Comparison of ENCODE assay signal across 35 cellular contexts in the genomic region with DNA sequence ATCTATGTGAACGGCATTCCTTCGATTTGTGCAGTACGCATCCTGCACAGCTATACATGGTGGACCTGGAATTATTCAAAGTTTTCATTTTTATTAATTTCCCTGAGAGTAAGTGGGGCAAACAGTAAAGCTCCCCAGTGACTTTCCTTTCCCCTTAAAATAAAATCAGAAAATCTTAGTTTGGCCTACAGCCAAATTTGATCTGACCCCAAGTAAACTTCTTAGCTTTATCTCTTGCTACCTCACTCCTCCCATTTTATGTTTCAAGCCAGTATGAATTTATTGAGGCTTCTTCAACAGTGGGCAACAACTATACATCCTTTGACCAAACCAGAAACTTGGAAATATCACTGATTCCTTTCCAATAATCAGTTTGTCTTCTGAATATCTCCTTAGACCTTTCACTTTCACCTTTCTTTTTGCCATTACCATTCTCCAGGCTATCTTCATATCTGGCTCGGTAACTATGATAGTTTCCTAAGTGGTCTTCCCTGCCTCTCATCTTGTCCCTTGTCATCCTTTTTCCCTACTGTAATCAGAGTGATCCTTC. TPM values are rescaled to one million over a fixed set of nuclear protein-coding genes. Genes with fewer than 3 reads are reported as not detected.
"Had no signal": no experiment of that assay in that cellular context is flagged by ENCODE, and none has a peak within 500 bp of the region (broad histone marks: within the 10 kb centered on the region; RNA-seq: fewer than 3 reads in every experiment).

No MANE protein-coding gene starts in this region.

- H3K9me3 ChIP-seq: left lung, lower lobe of right lung, pancreas, prostate gland, suprapubic skin, thoracic aorta, tibial artery, upper lobe of right lung had no signal

- H3K4me3 ChIP-seq: left lung, lower lobe of right lung, pancreas, prostate gland, skin epidermis, suprapubic skin, thoracic aorta, tibial artery, upper lobe of right lung had no signal

- H3K9me3 Mint-ChIP-seq: immature natural killer cell; naive thymus-derived CD8-positive, alpha-beta T cell; nephron; neural crest cell; stimulated activated effector memory CD8-positive, alpha-beta T cell treated with anti-CD3 and anti-CD28 coated beads, Interleukin-12 subunit alpha, Interleukin-12 subunit beta, amount 100 ng/mL, for 72 hours; stimulated activated naive CD8-positive, alpha-beta T cell treated with anti-CD3 and anti-CD28 coated beads, Interleukin-15, Interleukin-2, amounts not matched to agents 100 ng/mL and 50 ng/mL, for 24 hours had no signal

- ATAC-seq: left colon; left lung; lower lobe of right lung; naive thymus-derived CD8-positive, alpha-beta T cell; pancreas; right cardiac atrium; sciatic nerve; stimulated activated effector memory CD8-positive, alpha-beta T cell treated with anti-CD3 and anti-CD28 coated beads, Interleukin-12 subunit alpha, Interleukin-12 subunit beta, amount 100 ng/mL, for 72 hours; upper lobe of right lung had no signal

- H3K27ac Mint-ChIP-seq: immature natural killer cell; naive thymus-derived CD8-positive, alpha-beta T cell; nephron; stimulated activated effector memory CD8-positive, alpha-beta T cell treated with anti-CD3 and anti-CD28 coated beads, Interleukin-12 subunit alpha, Interleukin-12 subunit beta, amount 100 ng/mL, for 72 hours; stimulated activated naive CD8-positive, alpha-beta T cell treated with anti-CD3 and anti-CD28 coated beads, Interleukin-15, Interleukin-2, amounts not matched to agents 100 ng/mL and 50 ng/mL, for 24 hours had no signal

- FAIRE-seq: islet of Langerhans, kidney, pancreas, urothelium cell line had no signal

- H3K36me3 ChIP-seq: left lung, lower lobe of right lung, pancreas, prostate gland, suprapubic skin, thoracic aorta, tibial artery, upper lobe of right lung had no signal

- H3K27me3 ChIP-seq: left lung, pancreas, upper lobe of right lung had no signal

- H3K4me1 ChIP-seq: left lung, lower lobe of right lung, pancreas, prostate gland, suprapubic skin, tibial artery, upper lobe of right lung had no signal

- H3K36me3 Mint-ChIP-seq: immature natural killer cell; naive thymus-derived CD8-positive, alpha-beta T cell; stimulated activated effector memory CD8-positive, alpha-beta T cell treated with anti-CD3 and anti-CD28 coated beads, Interleukin-12 subunit alpha, Interleukin-12 subunit beta, amount 100 ng/mL, for 72 hours had no signal

- DNase-seq: hypothalamus; immature natural killer cell; kidney; left colon; left lung; lower lobe of right lung; mammary epithelial cell; mesenchymal stem cell; naive thymus-derived CD8-positive, alpha-beta T cell; nucleus accumbens; pancreas; posterior cingulate gyrus; retina; right cardiac atrium; stimulated activated CD4-positive, alpha-beta T cell treated with anti-CD3 and anti-CD28 coated beads, Interleukin-12 subunit alpha, Interleukin-12 subunit beta, amount 100 ng/mL, for 4 hours; stimulated activated CD4-positive, alpha-beta T cell treated with anti-CD3 and anti-CD28 coated beads, Interleukin-15, amount 100 ng/mL, for 24 hours; stimulated activated CD4-positive, alpha-beta T cell treated with anti-CD3 and anti-CD28 coated beads, Interleukin-2, amount 100 ng/mL, for 24 hours; stimulated activated CD4-positive, alpha-beta T cell treated with anti-CD3 and anti-CD28 coated beads, Interleukin-4, amount 100 ng/mL, for 1 hour; stimulated activated naive CD4-positive, alpha-beta T cell; tibial artery; trophoblast cell; upper lobe of right lung had no signal

- H3K4me1 Mint-ChIP-seq: immature natural killer cell, nephron, neural crest cell had no signal

- H3K27ac ChIP-seq: left lung, lower lobe of right lung, pancreas, prostate gland, skin epidermis, suprapubic skin, thoracic aorta, tibial artery, upper lobe of right lung had no signal

- H3K4me3 Mint-ChIP-seq: immature natural killer cell; naive thymus-derived CD8-positive, alpha-beta T cell; nephron; neural crest cell; stimulated activated effector memory CD8-positive, alpha-beta T cell treated with anti-CD3 and anti-CD28 coated beads, Interleukin-12 subunit alpha, Interleukin-12 subunit beta, amount 100 ng/mL, for 72 hours; stimulated activated naive CD8-positive, alpha-beta T cell treated with anti-CD3 and anti-CD28 coated beads, Interleukin-15, Interleukin-2, amounts not matched to agents 100 ng/mL and 50 ng/mL, for 24 hours had no signal

RNA-seq across cellular contexts. Expression of gene SPAG6, which starts 11.1 kb away (rescaled TPM):
- total RNA-seq: left colon; mammary epithelial cell; naive thymus-derived CD8-positive, alpha-beta T cell; osteoblast; thoracic aorta; upper lobe of right lung had no signal
- polyA plus RNA-seq: immature natural killer cell; liver; mammary epithelial cell; naive thymus-derived CD8-positive, alpha-beta T cell had no signal
